13 cellular contexts compared by ENCODE assay signal in genomic region chr22:20114506-20115475, GRCh38. TPM values are rescaled to one million over a fixed set of nuclear protein-coding genes. Genes with fewer than 3 reads are reported as not detected.
A peak's percentile ranks its signal among the peaks of the same experiment; 100 is the strongest.
DNase-seq lines count a peak whose midpoint lies in the region; ATAC-seq and TF ChIP-seq lines count a peak whose summit lies in the region.
"Had no signal": no experiment of that assay in that cellular context is flagged by ENCODE, and none has a peak within 500 bp of the region (broad histone marks: within the 10 kb centered on the region; RNA-seq: fewer than 3 reads in every experiment).

No MANE protein-coding gene starts in this region.

- no peak for DNase-seq in activated CD4-positive, alpha-beta T cell treated with anti-CD3 and anti-CD28 coated beads for 36 hours
- DNase-seq in activated CD4-positive, alpha-beta T cell treated with anti-CD3 and anti-CD28 coated beads, Interleukin-2, amount 50 U/mL, for 1 hour, result no peak
- DNase-seq in endodermal cell (no peak), gastrocnemius medialis (no peak)
- DNase-seq: activated CD8-positive, alpha-beta memory T cell treated with anti-CD3 and anti-CD28 coated beads, Interleukin-2, amount 50 U/mL, for 48 hours; NCI-H748 treated with DMSO at 0.1 percent for 48 hours had no signal

- H2AFZ ChIP-seq in OCI-LY3 (ENCODE audit: low read depth, low read length), result no peak overlapping the region
- H2AFZ ChIP-seq: parathyroid adenoma had no signal

- no peaks in the 10 kb centered on the region for H3K9me3 ChIP-seq in OCI-LY3 (ENCODE audit: insufficient read depth, low read length)
- H3K9me3 ChIP-seq in endodermal cell (ENCODE audit: control insufficient read depth, low read length), result no peaks in the 10 kb centered on the region
- H3K9me3 ChIP-seq in gastrocnemius medialis, result no peaks in the 10 kb centered on the region
- H3K9me3 ChIP-seq: upper lobe of left lung had no signal

- peaks cover 45% of the 10 kb centered on the region for H3K4me1 Mint-ChIP-seq in activated CD4-positive, alpha-beta T cell treated with anti-CD3 and anti-CD28 coated beads for 36 hours
- peaks cover 5% of the 10 kb centered on the region for H3K4me1 Mint-ChIP-seq in endodermal cell

- H3K36me3 ChIP-seq in OCI-LY3 (replicated peaks; ENCODE audit: low read depth, low read length) (peaks cover 73% of the 10 kb centered on the region), endodermal cell (ENCODE audit: control insufficient read depth, insufficient read depth, low read length) (peaks cover 47% of the 10 kb centered on the region), gastrocnemius medialis (peaks cover 0 to 39% of the 10 kb centered on the region in 2 donors)

- H3K9ac ChIP-seq in OCI-LY3 (ENCODE audit: low read length), result no peak overlapping the region
- no peak overlapping the region for H3K9ac ChIP-seq in endodermal cell (ENCODE audit: extremely low read depth, low read length, poor library complexity, severe bottlenecking)
- H3K9ac ChIP-seq: parathyroid adenoma had no signal

- H4K20me1 ChIP-seq in OCI-LY3 (ENCODE audit: insufficient read depth, low read length), result peaks cover 10% of the 10 kb centered on the region; the same call in 1 of the 2 replicates

- intact Hi-C loops in activated CD4-positive, alpha-beta T cell treated with anti-CD3 and anti-CD28 coated beads for 36 hours (cut with DNase I, micrococcal nuclease), result loop anchor here (5.0 kb wide), 4 partner anchors 147 to 1473 kb away; partner anchors contain the start of gene ESS2 (in 1 of the 2)
- intact Hi-C loops in gastrocnemius medialis (cut with DNase I; ENCODE audit: low total_unique reads), result loop anchor here (5.0 kb wide), 2 partner anchors 92 to 132 kb away; partner anchors contain the start of gene TANGO2

- H3K27ac Mint-ChIP-seq in activated CD4-positive, alpha-beta T cell treated with anti-CD3 and anti-CD28 coated beads for 36 hours, result peak overlapping the region; percentile 79
- H3K27ac Mint-ChIP-seq in endodermal cell, result peak overlapping the region; percentile 72

- TF ChIP-seq CTCF in OCI-LY3 (IDR thresholded peaks at IDR 0.05; ENCODE audit: low read depth, low read length) (no peak), endodermal cell (conservative IDR thresholded peaks at IDR 0.05) (no peak), gastrocnemius medialis (IDR thresholded peaks at IDR 0.05 in 4 of 5, conservative IDR thresholded peaks at IDR 0.05 in 1 of 5) (no peak)

- CTCF ChIA-PET in activated CD4-positive, alpha-beta T cell treated with anti-CD3 and anti-CD28 coated beads for 36 hours (lab: Charles Lee), result interaction anchor here (1.1 kb wide), 1 partner anchor 9 kb away, joined by 3 read pairs; no protein-coding TSS in a partner anchor

- POLR2A ChIA-PET in activated CD4-positive, alpha-beta T cell treated with anti-CD3 and anti-CD28 coated beads for 36 hours (lab: Charles Lee), result no interaction called here

- H3K27ac ChIP-seq in OCI-LY3 (ENCODE audit: low read length), result no peak overlapping the region
- H3K27ac ChIP-seq in endodermal cell (ENCODE audit: low read depth, low read length), result no peak overlapping the region
- peak overlapping the region; percentile 94 to 99 (median 96) for H3K27ac ChIP-seq in gastrocnemius medialis
- H3K27ac ChIP-seq: parathyroid adenoma, upper lobe of left lung had no signal

- H3K4me1 ChIP-seq in OCI-LY3 (ENCODE audit: low read length) (peaks cover 18% of the 10 kb centered on the region), endodermal cell (ENCODE audit: control insufficient read depth, insufficient read depth, low read length) (peaks cover 7% of the 10 kb centered on the region), gastrocnemius medialis (peaks cover 28 to 43% of the 10 kb centered on the region in 2 donors)
- H3K4me1 ChIP-seq: parathyroid adenoma had no signal

- in situ Hi-C loops in gastrocnemius medialis (cut with MboI; ENCODE audit: low sequenced_read_pairs in 4 of 4), result no loop called here

- H3K4me3 Mint-ChIP-seq in activated CD4-positive, alpha-beta T cell treated with anti-CD3 and anti-CD28 coated beads for 36 hours, result peak overlapping the region; percentile 94
- H3K4me3 Mint-ChIP-seq in endodermal cell, result peak overlapping the region; percentile 89

- H3K27me3 ChIP-seq in OCI-LY3 (ENCODE audit: low read depth, low read length) (no peaks in the 10 kb centered on the region), endodermal cell (ENCODE audit: control insufficient read depth, insufficient read depth, low read length, poor library complexity, severe bottlenecking) (no peaks in the 10 kb centered on the region), gastrocnemius medialis (no peaks in the 10 kb centered on the region)
- H3K27me3 ChIP-seq: upper lobe of left lung had no signal

- peaks cover 58% of the 10 kb centered on the region for H3K79me2 ChIP-seq in OCI-LY3 (ENCODE audit: low read length)

- TF ChIP-seq POLR2A in gastrocnemius medialis (IDR thresholded peaks at IDR 0.05), result no peak

- 93 to 94% methylated on average over 24 to 36 of the region's 36 CpGs for WGBS in endodermal cell (ENCODE audit: insufficient coverage in 1 of 2, insufficient read length in 1 of 2), 2 experiments

- peak overlapping the region; percentile 94; the same call in 1 of the 2 replicates for H3K4me3 ChIP-seq in OCI-LY3 (ENCODE audit: low read length)
- no peak overlapping the region for H3K4me3 ChIP-seq in endodermal cell (ENCODE audit: low read length)
- H3K4me3 ChIP-seq in gastrocnemius medialis, result no peak overlapping the region

- no peak for ATAC-seq in activated CD4-positive, alpha-beta T cell treated with anti-CD3 and anti-CD28 coated beads for 36 hours
- ATAC-seq in gastrocnemius medialis (no peak), GM21619 (IDR thresholded peaks at IDR 0.05; ENCODE audit: unreplicated experiment) (no peak), HG03432 (IDR thresholded peaks at IDR 0.05; ENCODE audit: unreplicated experiment) (no peak), HG03565 (IDR thresholded peaks at IDR 0.05; ENCODE audit: unreplicated experiment) (no peak)

- no peaks in the 10 kb centered on the region for H3K9me3 Mint-ChIP-seq in activated CD4-positive, alpha-beta T cell treated with anti-CD3 and anti-CD28 coated beads for 36 hours (ENCODE audit: low read depth)
- no peaks in the 10 kb centered on the region for H3K9me3 Mint-ChIP-seq in endodermal cell

- no peaks in the 10 kb centered on the region for H3K27me3 Mint-ChIP-seq in activated CD4-positive, alpha-beta T cell treated with anti-CD3 and anti-CD28 coated beads for 36 hours
- H3K27me3 Mint-ChIP-seq in endodermal cell (ENCODE audit: insufficient read depth), result no peaks in the 10 kb centered on the region

- H3K36me3 Mint-ChIP-seq in activated CD4-positive, alpha-beta T cell treated with anti-CD3 and anti-CD28 coated beads for 36 hours (ENCODE audit: low read depth), result peaks cover 39% of the 10 kb centered on the region
- peaks cover 35% of the 10 kb centered on the region for H3K36me3 Mint-ChIP-seq in endodermal cell (ENCODE audit: low read depth)

- peak overlapping the region; percentile 98 for H3K4me2 ChIP-seq in OCI-LY3 (ENCODE audit: low read length)

RNA-seq across cellular contexts. Expression of gene RANBP1, which starts 1.1 kb away (rescaled TPM):
- total RNA-seq in activated CD4-positive, alpha-beta T cell treated with anti-CD3 and anti-CD28 coated beads for 36 hours, result 100 to 1,000 TPM; 402 to 506 TPM
- 100 to 1,000 TPM; 320 to 415 TPM for total RNA-seq in endodermal cell
- 514 TPM for polyA plus RNA-seq in endodermal cell (2013, experiment 1 of 2)
- 506 TPM for polyA plus RNA-seq in endodermal cell (2013, experiment 2 of 2)
- 100 to 1,000 TPM in 2 of 4 donors, 10 to 100 TPM in 2; 79.4 to 147 (median 120) TPM for total RNA-seq in gastrocnemius medialis

RNA-seq across cellular contexts. Expression of gene TRMT2A, which starts 2.2 kb away (rescaled TPM):
- total RNA-seq in activated CD4-positive, alpha-beta T cell treated with anti-CD3 and anti-CD28 coated beads for 36 hours, result 10 to 100 TPM; 84.4 to 85.9 TPM
- total RNA-seq in endodermal cell, result 10 to 100 TPM; 45.6 to 55.2 TPM
- 44.3 TPM for polyA plus RNA-seq in endodermal cell (2013, experiment 1 of 2)
- polyA plus RNA-seq in endodermal cell (2013, experiment 2 of 2), result 33.8 TPM
- total RNA-seq in gastrocnemius medialis, result 10 to 100 TPM; 16.9 to 38.0 (median 28.2) TPM

RNA-seq across cellular contexts. Expression of gene ZDHHC8, which starts 16.8 kb away (rescaled TPM):
- 10 to 100 TPM; 47.7 to 49.8 TPM for total RNA-seq in activated CD4-positive, alpha-beta T cell treated with anti-CD3 and anti-CD28 coated beads for 36 hours
- 10 to 100 TPM; 82.2 to 82.3 TPM for total RNA-seq in endodermal cell
- 70.4 TPM for polyA plus RNA-seq in endodermal cell (2013, experiment 1 of 2)
- polyA plus RNA-seq in endodermal cell (2013, experiment 2 of 2), result 56.8 TPM
- total RNA-seq in gastrocnemius medialis, result 10 to 100 TPM in 3 of 4 donors, 1 to 10 TPM in 1; 7.3 to 15.8 (median 12.8) TPM

RNA-seq across cellular contexts. Expression of gene DGCR8, which starts 34.8 kb away (rescaled TPM):
- total RNA-seq in activated CD4-positive, alpha-beta T cell treated with anti-CD3 and anti-CD28 coated beads for 36 hours, result 10 to 100 TPM; 31.8 to 32.3 TPM
- 10 to 100 TPM; 61.3 to 76.1 TPM for total RNA-seq in endodermal cell
- polyA plus RNA-seq in endodermal cell (2013, experiment 1 of 2), result 43.6 TPM
- polyA plus RNA-seq in endodermal cell (2013, experiment 2 of 2), result 34.4 TPM
- total RNA-seq in gastrocnemius medialis, result 10 to 100 TPM in 2 of 4 donors, 1 to 10 TPM in 2; 5.2 to 16.5 (median 11.2) TPM

RNA-seq across cellular contexts. Expression of gene CCDC188, which starts 36.1 kb away (rescaled TPM):
- total RNA-seq in activated CD4-positive, alpha-beta T cell treated with anti-CD3 and anti-CD28 coated beads for 36 hours, result not detected
- total RNA-seq in endodermal cell, result not detected
- 2.2 TPM for polyA plus RNA-seq in endodermal cell (2013, experiment 1 of 2)
- polyA plus RNA-seq in endodermal cell (2013, experiment 2 of 2), result 0.87 TPM
- 1 to 10 TPM in 1 of 4 donors, under 1 TPM in 1, not detected in 2; 0.82 to 3.5 TPM for total RNA-seq in gastrocnemius medialis
- total RNA-seq: G401 had no signal

Comparison
In these comparisons a context has a peak if more than half of its experiments do, and no peak if none do; other contexts are left out.
1. H3K27ac ChIP-seq: peak in gastrocnemius medialis (4 of 4); none in OCI-LY3 (single experiment) and endodermal cell (single experiment).